In genomic region chr12:6030081-6030480, GRCh38 we compare ENCODE assay signal across 2 cellular contexts.
A peak's percentile ranks its signal among the peaks of the same experiment; 100 is the strongest.
TF ChIP-seq lines count a peak whose summit lies in the region.

No MANE protein-coding gene starts in this region.

TF ChIP-seq in HepG2, 621 proteins besides CTCF, POLR2A, EP300 and RAD21:
- TF ChIP-seq CBFB (CRISPR knock-in tag; IDR thresholded peaks at IDR 0.05) (no peak), GATA4 (IDR thresholded peaks at IDR 0.05; ENCODE audit: borderline replicate concordance, low read depth) (no peak), SETDB1 (CRISPR knock-in tag; IDR thresholded peaks at IDR 0.05; ENCODE audit: borderline replicate concordance) (no peak), MNT (IDR thresholded peaks at IDR 0.05) (peak; percentile 80), GPN1 (CRISPR knock-in tag; IDR thresholded peaks at IDR 0.05; ENCODE audit: borderline replicate concordance) (no peak), MAFK (conservative IDR thresholded peaks at IDR 0.05 in 1 of 2, IDR thresholded peaks at IDR 0.05 in 1 of 2; ENCODE audit: low read length in 2 of 2) (peak; percentile 89 to 92), MAFF (IDR thresholded peaks at IDR 0.05; ENCODE audit: low read depth, low read length) (peak; percentile 91), XBP1 (CRISPR knock-in tag; IDR thresholded peaks at IDR 0.05) (no peak)

TF ChIP-seq in H1, 55 proteins besides CTCF, POLR2A, EP300 and RAD21:
- no peak for TF ChIP-seq EZH2 (IDR thresholded peaks at IDR 0.05; ENCODE audit: low read depth, low read length, severe bottlenecking)
- 0 out of 2 replicates have a peak, but pooled peaks have one; percentile 19 for TF ChIP-seq MAFK (IDR thresholded peaks at IDR 0.05; ENCODE audit: low read depth, low read length)
